Comparison of ENCODE assay signal across 8 cellular contexts in the genomic region with DNA sequence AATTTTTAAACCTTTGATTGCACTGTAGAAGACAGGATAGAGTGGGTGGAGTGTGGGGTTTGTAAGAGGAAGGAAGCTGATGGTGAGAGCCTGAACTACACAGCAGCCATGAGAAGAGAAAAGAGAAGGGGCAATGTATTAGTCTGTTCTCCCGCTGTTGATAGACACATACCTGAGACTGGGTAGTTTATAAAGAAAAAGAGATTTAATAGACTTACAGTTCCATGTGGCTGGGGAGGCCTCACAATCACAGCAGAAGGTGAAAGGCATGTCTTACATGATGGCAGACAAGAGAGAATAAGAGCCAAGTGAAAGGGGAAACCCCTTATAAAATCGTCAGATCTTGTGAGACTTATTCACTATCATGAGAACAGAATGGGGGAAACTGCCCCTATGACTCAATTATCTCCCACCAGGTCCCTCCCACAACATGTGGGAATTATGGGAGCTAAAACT. TPM values are rescaled to one million over a fixed set of nuclear protein-coding genes. Genes with fewer than 3 reads are reported as not detected.
DNase-seq lines count a peak whose midpoint lies in the region; ATAC-seq lines count a peak whose summit lies in the region.
"Not testable (repeated sequence)": the region's sequence is repeated elsewhere in the genome, so short reads cannot be mapped to it uniquely, and the experiment has no call there.

No MANE protein-coding gene starts in this region.

- H3K4me1 Mint-ChIP-seq in CD4-positive, CD25-positive, alpha-beta regulatory T cell = peaks cover 25 to 81% (median 62%) of the 10 kb centered on the region in 4 donors
- H3K4me1 Mint-ChIP-seq in activated CD4-positive, alpha-beta T cell treated with anti-CD3 and anti-CD28 coated beads, Interleukin-2, amount 10 ng/mL, durations not matched to agents 24 days and 14 days = peaks cover 62% of the 10 kb centered on the region
- peaks cover 70% of the 10 kb centered on the region for H3K4me1 Mint-ChIP-seq in activated naive CD4-positive, alpha-beta T cell treated with anti-CD3 and anti-CD28 coated beads, Interleukin-2, amount 10 ng/mL, durations not matched to agents 7 days and 5 days
- peaks cover 53 to 67% of the 10 kb centered on the region in 2 donors for H3K4me1 Mint-ChIP-seq in immature natural killer cell
- H3K4me1 Mint-ChIP-seq in stimulated activated effector memory CD8-positive, alpha-beta T cell treated with anti-CD3 and anti-CD28 coated beads, Interleukin-12 subunit alpha, Interleukin-12 subunit beta, amount 100 ng/mL, for 72 hours = peaks cover 63% of the 10 kb centered on the region

- not testable (repeated sequence) for H3K36me3 ChIP-seq in CD4-positive, CD25-positive, alpha-beta regulatory T cell (ENCODE audit: control insufficient read depth, insufficient read depth, low read length)

- DNase-seq in CD4-positive, CD25-positive, alpha-beta regulatory T cell = peak in 2 of 3 donors; percentile 64 to 76
- DNase-seq in NOMO-1 (lab: John Stamatoyannopoulos, UW; ENCODE audit: unreplicated experiment in 2 of 2) (peak; percentile 18 to 30), immature natural killer cell (peak; percentile 30 to 42 (median 36))
- DNase-seq in activated CD4-positive, alpha-beta T cell treated with anti-CD3 and anti-CD28 coated beads, Interleukin-2, amount 10 ng/mL, durations not matched to agents 24 days and 14 days = peak; percentile 71
- DNase-seq in activated naive CD4-positive, alpha-beta T cell treated with anti-CD3 and anti-CD28 coated beads, Interleukin-2, amount 10 ng/mL, durations not matched to agents 7 days and 5 days; stimulated activated effector memory CD8-positive, alpha-beta T cell treated with anti-CD3 and anti-CD28 coated beads, Interleukin-12 subunit alpha, Interleukin-12 subunit beta, amount 100 ng/mL, for 72 hours (ENCODE audit: low spot score in 2 of 2): not testable (repeated sequence)

- peak; percentile 94 to 95 for ATAC-seq in CD4-positive, CD25-positive, alpha-beta regulatory T cell (ENCODE audit: low read depth in 2 of 2)
- ATAC-seq in GM18868 (IDR thresholded peaks at IDR 0.05; ENCODE audit: unreplicated experiment) (peak; percentile 34), HG02884 (IDR thresholded peaks at IDR 0.05; ENCODE audit: unreplicated experiment) (peak; percentile 59)
- ATAC-seq in stimulated activated effector memory CD8-positive, alpha-beta T cell treated with anti-CD3 and anti-CD28 coated beads, Interleukin-12 subunit alpha, Interleukin-12 subunit beta, amount 100 ng/mL, for 72 hours = peak; percentile 94

- H3K36me3 Mint-ChIP-seq in CD4-positive, CD25-positive, alpha-beta regulatory T cell; immature natural killer cell; stimulated activated effector memory CD8-positive, alpha-beta T cell treated with anti-CD3 and anti-CD28 coated beads, Interleukin-12 subunit alpha, Interleukin-12 subunit beta, amount 100 ng/mL, for 72 hours: not testable (repeated sequence)
- peaks cover 14% of the 10 kb centered on the region for H3K36me3 Mint-ChIP-seq in activated CD4-positive, alpha-beta T cell treated with anti-CD3 and anti-CD28 coated beads, Interleukin-2, amount 10 ng/mL, durations not matched to agents 24 days and 14 days (ENCODE audit: low read depth)
- H3K36me3 Mint-ChIP-seq in activated naive CD4-positive, alpha-beta T cell treated with anti-CD3 and anti-CD28 coated beads, Interleukin-2, amount 10 ng/mL, durations not matched to agents 7 days and 5 days = peaks cover 12% of the 10 kb centered on the region

- not testable (repeated sequence) for H3K27me3 ChIP-seq in CD4-positive, CD25-positive, alpha-beta regulatory T cell (ENCODE audit: control insufficient read depth, insufficient read depth, low read length)

- H3K27ac Mint-ChIP-seq in CD4-positive, CD25-positive, alpha-beta regulatory T cell = peak overlapping the region; percentile 97 to 100 (median 99)
- H3K27ac Mint-ChIP-seq in activated CD4-positive, alpha-beta T cell treated with anti-CD3 and anti-CD28 coated beads, Interleukin-2, amount 10 ng/mL, durations not matched to agents 24 days and 14 days = peak overlapping the region; percentile 85
- peak overlapping the region; percentile 89 for H3K27ac Mint-ChIP-seq in activated naive CD4-positive, alpha-beta T cell treated with anti-CD3 and anti-CD28 coated beads, Interleukin-2, amount 10 ng/mL, durations not matched to agents 7 days and 5 days
- peak overlapping the region; percentile 87 to 97 (median 94) for H3K27ac Mint-ChIP-seq in immature natural killer cell
- peak overlapping the region; percentile 89 for H3K27ac Mint-ChIP-seq in stimulated activated effector memory CD8-positive, alpha-beta T cell treated with anti-CD3 and anti-CD28 coated beads, Interleukin-12 subunit alpha, Interleukin-12 subunit beta, amount 100 ng/mL, for 72 hours

- peak overlapping the region; percentile 69 for H3K4me3 ChIP-seq in CD4-positive, CD25-positive, alpha-beta regulatory T cell (ENCODE audit: low read depth, low read length)

- H3K27me3 Mint-ChIP-seq in CD4-positive, CD25-positive, alpha-beta regulatory T cell; activated CD4-positive, alpha-beta T cell treated with anti-CD3 and anti-CD28 coated beads, Interleukin-2, amount 10 ng/mL, durations not matched to agents 24 days and 14 days; activated naive CD4-positive, alpha-beta T cell treated with anti-CD3 and anti-CD28 coated beads, Interleukin-2, amount 10 ng/mL, durations not matched to agents 7 days and 5 days; immature natural killer cell (ENCODE audit: low read depth in 3 of 3): not testable (repeated sequence)

- peaks cover 71% of the 10 kb centered on the region for H3K4me1 ChIP-seq in CD4-positive, CD25-positive, alpha-beta regulatory T cell (ENCODE audit: control insufficient read depth, insufficient read depth, low read length, poor library complexity, severe bottlenecking)

- peak overlapping the region; percentile 47 to 78 (median 64) for H3K4me3 Mint-ChIP-seq in CD4-positive, CD25-positive, alpha-beta regulatory T cell
- H3K4me3 Mint-ChIP-seq in activated CD4-positive, alpha-beta T cell treated with anti-CD3 and anti-CD28 coated beads, Interleukin-2, amount 10 ng/mL, durations not matched to agents 24 days and 14 days = peak overlapping the region; percentile 71
- peak overlapping the region; percentile 19 for H3K4me3 Mint-ChIP-seq in activated naive CD4-positive, alpha-beta T cell treated with anti-CD3 and anti-CD28 coated beads, Interleukin-2, amount 10 ng/mL, durations not matched to agents 7 days and 5 days
- peak overlapping the region; percentile 55 to 73 (median 70) for H3K4me3 Mint-ChIP-seq in immature natural killer cell
- H3K4me3 Mint-ChIP-seq in stimulated activated effector memory CD8-positive, alpha-beta T cell treated with anti-CD3 and anti-CD28 coated beads, Interleukin-12 subunit alpha, Interleukin-12 subunit beta, amount 100 ng/mL, for 72 hours = peak overlapping the region; percentile 62

- H3K9me3 Mint-ChIP-seq in CD4-positive, CD25-positive, alpha-beta regulatory T cell; activated naive CD4-positive, alpha-beta T cell treated with anti-CD3 and anti-CD28 coated beads, Interleukin-2, amount 10 ng/mL, durations not matched to agents 7 days and 5 days; immature natural killer cell; stimulated activated effector memory CD8-positive, alpha-beta T cell treated with anti-CD3 and anti-CD28 coated beads, Interleukin-12 subunit alpha, Interleukin-12 subunit beta, amount 100 ng/mL, for 72 hours: not testable (repeated sequence)
- H3K9me3 Mint-ChIP-seq in activated CD4-positive, alpha-beta T cell treated with anti-CD3 and anti-CD28 coated beads, Interleukin-2, amount 10 ng/mL, durations not matched to agents 24 days and 14 days = peaks cover 22% of the 10 kb centered on the region

- CTCF ChIA-PET in activated naive CD4-positive, alpha-beta T cell treated with anti-CD3 and anti-CD28 coated beads, Interleukin-2, amount 10 ng/mL, durations not matched to agents 7 days and 5 days (lab: Charles Lee) = interaction anchor here (1.1 to 2.8 kb wide), 5 partner anchors 8 to 50 kb away, joined by 3 to 22 read pairs (median 8); no protein-coding TSS in a partner anchor

- peak overlapping the region; percentile 88 for H3K27ac ChIP-seq in CD4-positive, CD25-positive, alpha-beta regulatory T cell (ENCODE audit: insufficient read depth, low read length, poor library complexity, severe bottlenecking)

- H3K9me3 ChIP-seq in CD4-positive, CD25-positive, alpha-beta regulatory T cell (ENCODE audit: control insufficient read depth in 2 of 2, low read length in 2 of 2) = not testable (repeated sequence)

- intact Hi-C loops in activated CD4-positive, alpha-beta T cell treated with anti-CD3 and anti-CD28 coated beads, Interleukin-2, amount 10 ng/mL, durations not matched to agents 24 days and 14 days (cut with micrococcal nuclease) = loop anchor here (1.0 to 5.0 kb wide), 3 partner anchors 8 to 36 kb away; partner anchors contain the start of gene STARD5

RNA-seq across cellular contexts. Expression of gene STARD5, which starts 37.3 kb away (rescaled TPM):
- 6.6 TPM for total RNA-seq in CD4-positive, CD25-positive, alpha-beta regulatory T cell
- polyA plus RNA-seq in CD4-positive, CD25-positive, alpha-beta regulatory T cell = 1 to 10 TPM; 4.0 to 5.0 (median 4.1) TPM
- total RNA-seq in activated CD4-positive, alpha-beta T cell treated with anti-CD3 and anti-CD28 coated beads, Interleukin-2, amount 10 ng/mL, durations not matched to agents 24 days and 14 days = 4.6 and 5.8 TPM in 2 replicates
- 1 to 10 TPM in 2 of 3 donors, not detected in 1; 1.7 to 3.8 TPM for polyA plus RNA-seq in immature natural killer cell

Comparison
In these comparisons a context has a peak if more than half of its experiments do, and no peak if none do; other contexts are left out.
1. ATAC-seq: peak in every context shown above with its lines; median percentile 94 in CD4-positive, CD25-positive, alpha-beta regulatory T cell; 94 in stimulated activated effector memory CD8-positive, alpha-beta T cell treated with anti-CD3 and anti-CD28 coated beads, Interleukin-12 subunit alpha, Interleukin-12 subunit beta, amount 100 ng/mL, for 72 hours; 59 in HG02884; 34 in GM18868.
2. H3K4me3 Mint-ChIP-seq: peak in every context shown above with its lines; median percentile 71 in activated CD4-positive, alpha-beta T cell treated with anti-CD3 and anti-CD28 coated beads, Interleukin-2, amount 10 ng/mL, durations not matched to agents 24 days and 14 days; 70 in immature natural killer cell; 64 in CD4-positive, CD25-positive, alpha-beta regulatory T cell; 62 in stimulated activated effector memory CD8-positive, alpha-beta T cell treated with anti-CD3 and anti-CD28 coated beads, Interleukin-12 subunit alpha, Interleukin-12 subunit beta, amount 100 ng/mL, for 72 hours; 19 in activated naive CD4-positive, alpha-beta T cell treated with anti-CD3 and anti-CD28 coated beads, Interleukin-2, amount 10 ng/mL, durations not matched to agents 7 days and 5 days.